ENCODE assay signal across 17 cellular contexts in genomic region chr11:8584511-8584910, GRCh38. TPM values are rescaled to one million over a fixed set of nuclear protein-coding genes. Genes with fewer than 3 reads are reported as not detected.
DNase-seq lines count a peak whose midpoint lies in the region; ATAC-seq and TF ChIP-seq lines count a peak whose summit lies in the region.
"Had no signal": no experiment of that assay in that cellular context is flagged by ENCODE, and none has a peak within 500 bp of the region (broad histone marks: within the 10 kb centered on the region; RNA-seq: fewer than 3 reads in every experiment).

No MANE protein-coding gene starts in this region.

- peaks cover 6% of the 10 kb centered on the region for H3F3A ChIP-seq in neural progenitor cell (ENCODE audit: low read depth)

- H3K27me3 Mint-ChIP-seq in WTC11 (ENCODE audit: low read depth) = no peaks in the 10 kb centered on the region
- H3K27me3 Mint-ChIP-seq in neural progenitor cell (ENCODE audit: insufficient read depth, low read depth) = no peaks in the 10 kb centered on the region

- H3K4me3 Mint-ChIP-seq in WTC11 (no peak overlapping the region), neural progenitor cell (no peak overlapping the region)
- H3K4me3 Mint-ChIP-seq: CD8-positive, alpha-beta T cell; nephron had no signal

- no peaks in the 10 kb centered on the region for H3K9me3 ChIP-seq in neural progenitor cell (ENCODE audit: low read depth)
- H3K9me3 ChIP-seq: colonic mucosa, upper lobe of left lung had no signal

- H4K20me1 ChIP-seq in neural progenitor cell (ENCODE audit: low read depth) = no peaks in the 10 kb centered on the region

- H3K36me3 Mint-ChIP-seq in WTC11 = peaks cover 9% of the 10 kb centered on the region
- H3K36me3 Mint-ChIP-seq in neural progenitor cell = peaks cover 22% of the 10 kb centered on the region
- H3K36me3 Mint-ChIP-seq: CD8-positive, alpha-beta T cell had no signal

- POLR2A ChIA-PET in WTC11 (lab: Charles Lee) = interaction anchor here (0.7 kb wide), 1 partner anchor 10 kb away, joined by 3 read pairs; no protein-coding TSS in a partner anchor

- peaks cover 10% of the 10 kb centered on the region for H3K4me1 ChIP-seq in neural progenitor cell
- H3K4me1 ChIP-seq: colonic mucosa, upper lobe of left lung had no signal

- peak; percentile 12 to 39 for DNase-seq in SHP77 (lab: John Stamatoyannopoulos, UW)
- DNase-seq in SHP77 treated with DMSO at 0.1 percent for 48 hours (lab: John Stamatoyannopoulos, UW) = no peak
- DNase-seq in NCI-H146 treated with DMSO at 0.1 percent for 48 hours (lab: John Stamatoyannopoulos, UW; ENCODE audit: unreplicated experiment) = peak; percentile 20
- no peak for DNase-seq in WTC11 (ENCODE audit: low spot score)
- DNase-seq in neural progenitor cell (ENCODE audit: low spot score) = peak; percentile 30
- DNase-seq in left lobe of liver (ENCODE audit: low spot score) = no peak
- DNase-seq: activated CD4-positive, alpha-beta T cell treated with anti-CD3 and anti-CD28 coated beads for 4 hours; aorta; CD8-positive, alpha-beta T cell; colonic mucosa; NCI-H2171; stimulated activated CD4-positive, alpha-beta T cell treated with anti-CD3 and anti-CD28 coated beads, Interleukin-15, amount 100 ng/mL, for 24 hours; stimulated activated naive CD8-positive, alpha-beta T cell treated with anti-CD3 and anti-CD28 coated beads, Interleukin-15, Interleukin-2, amounts not matched to agents 100 U/mL and 50 U/mL, for 24 hours; upper lobe of left lung had no signal

- no peaks in the 10 kb centered on the region for H3K27me3 ChIP-seq in neural progenitor cell
- H3K27me3 ChIP-seq: colonic mucosa, upper lobe of left lung had no signal

- H3K4me2 ChIP-seq in neural progenitor cell = peak overlapping the region; percentile 49

- TF ChIP-seq CTCF in WTC11 (IDR thresholded peaks at IDR 0.05) = no peak
- no peak for TF ChIP-seq CTCF in neural progenitor cell (IDR thresholded peaks at IDR 0.05)

- H3K27ac ChIP-seq in neural progenitor cell = no peak overlapping the region
- H3K27ac ChIP-seq: colonic mucosa, upper lobe of left lung had no signal

- CTCF ChIA-PET in WTC11 (lab: Charles Lee) = interaction anchor here (0.7 to 1.5 kb wide), 6 partner anchors 17 to 394 kb away, joined by 3 to 5 read pairs (median 4); partner anchors contain the start of gene LMO1

- ATAC-seq in WTC11 (peak; percentile 91), HG03045 (IDR thresholded peaks at IDR 0.05; ENCODE audit: unreplicated experiment) (no peak), GM21723 (IDR thresholded peaks at IDR 0.05; ENCODE audit: unreplicated experiment) (no peak), left lobe of liver (no peak)
- ATAC-seq: CD8-positive, alpha-beta T cell; stimulated activated naive CD8-positive, alpha-beta T cell treated with anti-CD3 and anti-CD28 coated beads, Interleukin-15, Interleukin-2, amounts not matched to agents 100 U/mL and 50 U/mL, for 24 hours had no signal

- H3K4me1 Mint-ChIP-seq in WTC11 (peaks cover 8% of the 10 kb centered on the region), neural progenitor cell (peaks cover 6% of the 10 kb centered on the region)
- H3K4me1 Mint-ChIP-seq: nephron had no signal

- no peaks in the 10 kb centered on the region for H3K36me3 ChIP-seq in neural progenitor cell
- H3K36me3 ChIP-seq: colonic mucosa, upper lobe of left lung had no signal

- no peak overlapping the region for H3K4me3 ChIP-seq in neural progenitor cell
- H3K4me3 ChIP-seq: colonic mucosa, upper lobe of left lung had no signal

- H3K79me2 ChIP-seq in neural progenitor cell (ENCODE audit: low read depth) = peaks cover 79% of the 10 kb centered on the region

- H2AFZ ChIP-seq in neural progenitor cell (replicated peaks) = no peak overlapping the region

- peaks cover 31% of the 10 kb centered on the region for H3K9me3 Mint-ChIP-seq in WTC11
- peaks cover 10% of the 10 kb centered on the region for H3K9me3 Mint-ChIP-seq in neural progenitor cell

- H3K27ac Mint-ChIP-seq in WTC11 (no peak overlapping the region), neural progenitor cell (no peak overlapping the region)
- H3K27ac Mint-ChIP-seq: CD8-positive, alpha-beta T cell had no signal

- H3K9ac ChIP-seq in neural progenitor cell = no peak overlapping the region

TF ChIP-seq in WTC11, 78 proteins besides CTCF, POLR2A, EP300 and RAD21 (continues in another document):
- TF ChIP-seq ZNF671 (CRISPR knock-in tag; IDR thresholded peaks at IDR 0.05) (no peak), FOXP1 (CRISPR knock-in tag; IDR thresholded peaks at IDR 0.05; ENCODE audit: borderline replicate concordance) (no peak), E2F5 (CRISPR knock-in tag; IDR thresholded peaks at IDR 0.05) (no peak), TEAD1 (CRISPR knock-in tag; IDR thresholded peaks at IDR 0.05) (no peak), AR (CRISPR knock-in tag; IDR thresholded peaks at IDR 0.05) (no peak), TCF7 (CRISPR knock-in tag; IDR thresholded peaks at IDR 0.05; ENCODE audit: low read depth) (no peak), ATF2 (CRISPR knock-in tag; IDR thresholded peaks at IDR 0.05; ENCODE audit: borderline replicate concordance, low read depth) (no peak), ESRRA (CRISPR knock-in tag; IDR thresholded peaks at IDR 0.05; ENCODE audit: borderline replicate concordance) (no peak)
- TF ChIP-seq, protein P1, sequence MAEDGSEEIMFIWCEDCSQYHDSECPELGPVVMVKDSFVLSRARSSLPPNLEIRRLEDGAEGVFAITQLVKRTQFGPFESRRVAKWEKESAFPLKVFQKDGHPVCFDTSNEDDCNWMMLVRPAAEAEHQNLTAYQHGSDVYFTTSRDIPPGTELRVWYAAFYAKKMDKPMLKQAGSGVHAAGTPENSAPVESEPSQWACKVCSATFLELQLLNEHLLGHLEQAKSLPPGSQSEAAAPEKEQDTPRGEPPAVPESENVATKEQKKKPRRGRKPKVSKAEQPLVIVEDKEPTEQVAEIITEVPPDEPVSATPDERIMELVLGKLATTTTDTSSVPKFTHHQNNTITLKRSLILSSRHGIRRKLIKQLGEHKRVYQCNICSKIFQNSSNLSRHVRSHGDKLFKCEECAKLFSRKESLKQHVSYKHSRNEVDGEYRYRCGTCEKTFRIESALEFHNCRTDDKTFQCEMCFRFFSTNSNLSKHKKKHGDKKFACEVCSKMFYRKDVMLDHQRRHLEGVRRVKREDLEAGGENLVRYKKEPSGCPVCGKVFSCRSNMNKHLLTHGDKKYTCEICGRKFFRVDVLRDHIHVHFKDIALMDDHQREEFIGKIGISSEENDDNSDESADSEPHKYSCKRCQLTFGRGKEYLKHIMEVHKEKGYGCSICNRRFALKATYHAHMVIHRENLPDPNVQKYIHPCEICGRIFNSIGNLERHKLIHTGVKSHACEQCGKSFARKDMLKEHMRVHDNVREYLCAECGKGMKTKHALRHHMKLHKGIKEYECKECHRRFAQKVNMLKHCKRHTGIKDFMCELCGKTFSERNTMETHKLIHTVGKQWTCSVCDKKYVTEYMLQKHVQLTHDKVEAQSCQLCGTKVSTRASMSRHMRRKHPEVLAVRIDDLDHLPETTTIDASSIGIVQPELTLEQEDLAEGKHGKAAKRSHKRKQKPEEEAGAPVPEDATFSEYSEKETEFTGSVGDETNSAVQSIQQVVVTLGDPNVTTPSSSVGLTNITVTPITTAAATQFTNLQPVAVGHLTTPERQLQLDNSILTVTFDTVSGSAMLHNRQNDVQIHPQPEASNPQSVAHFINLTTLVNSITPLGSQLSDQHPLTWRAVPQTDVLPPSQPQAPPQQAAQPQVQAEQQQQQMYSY (CRISPR knock-in tag; IDR thresholded peaks at IDR 0.05) = no peak
- TF ChIP-seq, protein P2, sequence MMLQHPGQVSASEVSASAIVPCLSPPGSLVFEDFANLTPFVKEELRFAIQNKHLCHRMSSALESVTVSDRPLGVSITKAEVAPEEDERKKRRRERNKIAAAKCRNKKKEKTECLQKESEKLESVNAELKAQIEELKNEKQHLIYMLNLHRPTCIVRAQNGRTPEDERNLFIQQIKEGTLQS (CRISPR knock-in tag; conservative IDR thresholded peaks at IDR 0.05) = no peak

RNA-seq across cellular contexts. Expression of gene STK33, which starts 9.5 kb away (rescaled TPM):
- 13.2 to 16.7 TPM (median 13.3 TPM) in 3 replicates for total RNA-seq in WTC11 (2021)
- 40.7 and 56.5 TPM in 2 replicates for total RNA-seq in neural progenitor cell (ENCODE audit: low replicate concordance)
- 0.40 TPM for total RNA-seq in left lobe of liver

Comparison
In these comparisons a context has a peak if more than half of its experiments do, and no peak if none do; other contexts are left out.
1. DNase-seq: peak in SHP77 (2 of 2), NCI-H146 treated with DMSO at 0.1 percent for 48 hours (single experiment) and neural progenitor cell (single experiment); none in SHP77 treated with DMSO at 0.1 percent for 48 hours (single experiment), WTC11 (single experiment) and left lobe of liver (single experiment).
2. RNA of gene STK33, which starts 9.5 kb away (total RNA-seq): 40.7 to 56.5 TPM in neural progenitor cell and 13.2 to 16.7 TPM in WTC11; 0.40 TPM in left lobe of liver (single experiment); every median in the first group is over 10 times any median in the second.